9 cellular contexts compared by ENCODE assay signal in genomic region chr5:55860709-55861108, GRCh38. TPM values are rescaled to one million over a fixed set of nuclear protein-coding genes. Genes with fewer than 3 reads are reported as not detected.
"Had no signal": no experiment of that assay in that cellular context is flagged by ENCODE, and none has a peak within 500 bp of the region (broad histone marks: within the 10 kb centered on the region; RNA-seq: fewer than 3 reads in every experiment).

No MANE protein-coding gene starts in this region.

- DNase-seq: IMR-90, KBM-7, KG1 had no signal

- H3K36me3 Mint-ChIP-seq: IgD-negative memory B cell had no signal

- H3K4me2 ChIP-seq: KMS-11 had no signal

- H3K27ac Mint-ChIP-seq: IgD-negative memory B cell had no signal

- H3K9ac ChIP-seq: KMS-11 had no signal

- H3K27ac ChIP-seq: HL-60, KMS-11 had no signal

- ATAC-seq: HepG2, K562 had no signal

- H3K4me1 Mint-ChIP-seq: IgD-negative memory B cell had no signal

- H3K4me3 Mint-ChIP-seq: IgD-negative memory B cell had no signal

- H3K4me3 ChIP-seq: K562 had no signal

RNA-seq across cellular contexts. Expression of gene IL31RA, which starts 9.6 kb away (rescaled TPM):
- total RNA-seq: HepG2, HT-29, K562 had no signal
- polyA plus RNA-seq: HepG2, IgD-negative memory B cell, K562 had no signal
